Comparison of ENCODE assay signal across 8 cellular contexts in the genomic region with DNA sequence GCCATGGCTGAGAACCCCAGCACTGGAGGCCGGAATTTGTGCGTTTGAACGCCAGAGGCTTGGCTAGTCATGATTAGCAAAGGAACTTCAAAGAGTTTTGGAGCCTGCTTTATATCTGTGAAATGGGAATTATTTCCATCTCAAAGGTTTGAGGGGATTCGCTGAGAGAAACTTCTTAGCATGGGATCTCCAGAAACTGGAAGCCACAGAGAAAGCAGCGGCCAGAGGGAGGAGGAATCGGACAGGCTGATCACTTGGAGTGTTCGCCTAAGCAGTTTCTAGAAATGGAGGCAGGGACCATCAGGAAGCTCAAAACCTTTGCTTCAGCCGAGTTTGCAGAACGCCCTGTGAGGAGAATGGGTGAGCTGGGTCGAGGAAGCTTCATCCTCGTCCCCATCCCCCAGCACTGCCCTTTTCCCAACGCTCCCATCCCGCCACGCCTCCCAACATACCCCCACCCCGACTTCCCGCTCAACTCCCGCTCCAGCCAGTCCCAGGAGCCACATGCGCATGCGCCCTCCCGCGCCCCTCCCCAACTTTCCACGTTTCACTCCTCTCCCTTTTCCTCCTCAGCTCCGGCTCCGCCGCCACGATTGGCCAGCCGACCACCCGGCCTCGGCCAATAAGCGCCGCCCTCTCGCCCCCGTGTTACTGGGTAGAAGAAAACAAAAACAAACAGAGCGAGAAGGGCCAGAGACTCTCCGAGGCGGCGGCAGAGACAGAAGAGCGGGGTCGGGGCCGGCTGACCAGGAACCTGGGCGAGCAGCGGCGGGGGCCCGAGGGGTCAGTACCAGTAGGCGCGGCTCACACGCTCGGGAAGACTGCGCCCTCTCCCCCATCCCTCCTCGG. TPM values are rescaled to one million over a fixed set of nuclear protein-coding genes. Genes with fewer than 3 reads are reported as not detected.
DNase-seq lines count a peak whose midpoint lies in the region; ATAC-seq and TF ChIP-seq lines count a peak whose summit lies in the region.

Gene PDCD4 (plus strand): TSS at position 693 of the 849 bp plus-strand sequence. CDS start 4,100 bp downstream, outside the sequence.

- peak within 1 kb of the TSS; percentile 87 for H3K4me3 ChIP-seq in BJ (ENCODE audit: low read depth, low read length)

- no peaks in the 10 kb centered on the region for H3K27me3 ChIP-seq in BJ (ENCODE audit: control insufficient read depth, insufficient read depth, low read length)

- no peak for TF ChIP-seq CTCF in BJ (IDR thresholded peaks at IDR 0.05; ENCODE audit: insufficient read depth, low read depth, low read length)

- CTCF ChIA-PET in BJ (lab: Yijun Ruan, JAX): interaction anchor here (0.6 to 0.8 kb wide), 4 partner anchors 68 to 734 kb away, joined by 3 read pairs; no protein-coding TSS in a partner anchor

- DNase-seq in BJ (ENCODE audit: low read depth) (peak; percentile 90), NCI-H69 (lab: John Stamatoyannopoulos, UW) (peak; percentile 97), dedifferentiated amniotic fluid mesenchymal stem cell (ENCODE audit: extremely low spot score) (peak; percentile 98), left lobe of liver (ENCODE audit: low spot score) (peak; percentile 99)
- DNase-seq in activated CD4-positive, alpha-beta T cell treated with anti-CD3 and anti-CD28 coated beads, Interleukin-2, amount 50 U/mL, for 24 hours (ENCODE audit: low read depth in 1 of 2, low spot score in 1 of 2): peak; percentile 86 to 94
- DNase-seq in stimulated activated CD4-positive, alpha-beta T cell treated with anti-CD3 and anti-CD28 coated beads, Interleukin-2, amount 100 ng/mL, for 4 hours (ENCODE audit: low read depth): peak; percentile 90

- ATAC-seq in GM19328 (IDR thresholded peaks at IDR 0.05; ENCODE audit: unreplicated experiment): peak; percentile 55
- ATAC-seq in HG03520 (IDR thresholded peaks at IDR 0.05; ENCODE audit: unreplicated experiment): peak; percentile 68
- peak; percentile 90 for ATAC-seq in left lobe of liver

- no peaks in the 10 kb centered on the region; the same call in 1 of the 2 replicates for H3K36me3 ChIP-seq in BJ (ENCODE audit: control insufficient read depth, insufficient read depth, low read length)

- POLR2A ChIA-PET in BJ (lab: Charles Lee): interaction anchor here (0.6 kb wide), 3 partner anchors 236 to 452 kb away, joined by 3 to 5 read pairs (median 4); partner anchors contain the start of gene SMC3

RNA-seq across cellular contexts. Expression of gene PDCD4, which starts in this region (rescaled TPM):
- polyA plus RNA-seq in BJ (2011; rRNA removed): 22.0 and 41.9 TPM in 2 replicates
- 11.7 and 23.1 TPM in 2 replicates for polyA minus RNA-seq in BJ (2011; rRNA and poly(A)+ RNA removed)
- total RNA-seq in left lobe of liver: 30.3 TPM

Comparison
In these comparisons a context has a peak if more than half of its experiments do, and no peak if none do; other contexts are left out.
1. Peak in every context shown above with its lines: DNase-seq, ATAC-seq and H3K4me3 ChIP-seq.